24 cellular contexts compared by ENCODE assay signal in the genomic region with DNA sequence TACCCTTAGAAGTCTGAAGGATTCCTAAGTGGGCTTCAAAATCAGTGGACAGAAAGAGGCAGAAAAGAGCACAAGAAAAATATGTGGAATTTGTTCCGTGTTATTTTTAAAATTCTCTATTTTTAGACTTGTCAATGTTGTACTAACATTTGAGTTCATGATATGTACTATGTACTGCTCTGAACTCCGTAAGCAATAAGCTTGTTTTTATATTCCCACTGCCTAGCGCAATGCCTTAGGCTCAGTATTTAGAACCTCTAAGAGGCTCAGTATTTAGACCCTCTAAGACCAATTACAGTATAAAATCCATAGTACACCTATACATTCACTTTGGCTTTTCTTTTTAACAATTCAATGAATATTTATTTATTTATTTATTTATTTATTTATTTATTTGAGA.
DNase-seq lines count a peak whose midpoint lies in the region; ATAC-seq, FAIRE-seq and TF ChIP-seq lines count a peak whose summit lies in the region.
"Had no signal": no experiment of that assay in that cellular context is flagged by ENCODE, and none has a peak within 500 bp of the region (broad histone marks: within the 10 kb centered on the region; RNA-seq: fewer than 3 reads in every experiment).

No MANE protein-coding gene starts in this region.

- H3K4me2 ChIP-seq in A549: no peak overlapping the region
- H3K4me2 ChIP-seq: BLaER1 treated with 17β-estradiol and CSF1 and Interleukin-3, amounts not matched to agents 10 nM and 100 nM had no signal

- no peak for TF ChIP-seq POLR2A in A549 (IDR thresholded peaks at IDR 0.05; ENCODE audit: low read length)

- TF ChIP-seq EP300 in A549 (IDR thresholded peaks at IDR 0.05): no peak

- TF ChIP-seq CTCF in A549 (IDR thresholded peaks at IDR 0.05): no peak
- TF ChIP-seq CTCF in HEK293 (tag by site-specific recombination; IDR thresholded peaks at IDR 0.05): no peak
- TF ChIP-seq CTCF in VCaP (conservative IDR thresholded peaks at IDR 0.05): no peak
- no peak for TF ChIP-seq CTCF in dorsolateral prefrontal cortex (IDR thresholded peaks at IDR 0.05 in 54 of 56, conservative IDR thresholded peaks at IDR 0.05 in 2 of 56; ENCODE audit: low read depth in 1 of 56, partially characterized antibody in 56 of 56)

- H3K27me3 ChIP-seq in dorsolateral prefrontal cortex: no peaks in the 10 kb centered on the region
- H3K27me3 ChIP-seq: BLaER1 treated with 17β-estradiol and CSF1 and Interleukin-3, amounts not matched to agents 10 nM and 100 nM had no signal

- DNase-seq in A549 (ENCODE audit: low read depth in 1 of 2, low spot score in 1 of 2) (no peak), DMS53 (lab: John Stamatoyannopoulos, UW) (no peak), dorsolateral prefrontal cortex (no peak)
- DNase-seq: 8988T; AML-193; Caco-2; Calu3; CD4-positive, alpha-beta T cell; CD8-positive, alpha-beta T cell; DMS79; DND-41; EL; GDM1 had no signal

- H3K9me3 ChIP-seq in A549: 0 out of 3 replicates have a peak, but pooled peaks cover 2% of the 10 kb centered on the region
- H3K9me3 ChIP-seq in HEK293 (ENCODE audit: control insufficient read depth, insufficient read depth, low read depth, low read length): no peaks in the 10 kb centered on the region; the same call in 1 of the 2 replicates

- no peaks in the 10 kb centered on the region for H3K36me3 ChIP-seq in HEK293 (ENCODE audit: control insufficient read depth in 2 of 2, insufficient read depth in 1 of 2, low read length in 2 of 2)
- H3K36me3 ChIP-seq: BLaER1 treated with 17β-estradiol and CSF1 and Interleukin-3, amounts not matched to agents 10 nM and 100 nM had no signal

- intact Hi-C loops in dorsolateral prefrontal cortex (cut with DNase I): no loop called here

- no peak for FAIRE-seq in A549 (lab: Jason Lieb, UNC)
- FAIRE-seq: A204.1, D721Med, GM12878, GM12892, GM18507, GM19239 had no signal

- H3K4me3 ChIP-seq in A549 (no peak overlapping the region), HEK293 (ENCODE audit: low read depth, low read length) (no peak overlapping the region), dorsolateral prefrontal cortex (no peak overlapping the region)
- H3K4me3 ChIP-seq: BLaER1 treated with 17β-estradiol and CSF1 and Interleukin-3, amounts not matched to agents 10 nM and 100 nM; GM12878 had no signal

- no peaks in the 10 kb centered on the region for H3K4me1 ChIP-seq in A549
- no peaks in the 10 kb centered on the region for H3K4me1 ChIP-seq in HEK293 (ENCODE audit: control insufficient read depth, insufficient read depth, low read length)
- H3K4me1 ChIP-seq: BLaER1 treated with 17β-estradiol and CSF1 and Interleukin-3, amounts not matched to agents 10 nM and 100 nM; Caco-2 had no signal

- POLR2A ChIA-PET in A549 (lab: Yijun Ruan, JAX): no interaction called here
- POLR2A ChIA-PET in HEK293 (lab: Yijun Ruan, JAX): no interaction called here

- TF ChIP-seq RAD21 in A549 (conservative IDR thresholded peaks at IDR 0.05 in 1 of 2, IDR thresholded peaks at IDR 0.05 in 1 of 2): no peak

- H3K27ac ChIP-seq in A549 (no peak overlapping the region), HEK293 (ENCODE audit: extremely low read depth, low read depth, low read length) (no peak overlapping the region), VCaP (peak overlapping the region; percentile 64), dorsolateral prefrontal cortex (no peak overlapping the region)
- H3K27ac ChIP-seq: BLaER1 treated with 17β-estradiol and CSF1 and Interleukin-3, amounts not matched to agents 10 nM and 100 nM; C4-2B had no signal

- CTCF ChIA-PET in A549 (lab: Yijun Ruan, JAX) (interaction anchor here (1.4 kb wide), 1 partner anchor 11 kb away, joined by 4 read pairs; no protein-coding TSS in a partner anchor), HEK293 (lab: Yijun Ruan, JAX) (interaction anchor here (0.5 kb wide), 1 partner anchor 104 kb away, joined by 3 read pairs; no protein-coding TSS in a partner anchor)

- ATAC-seq in A549 (no peak), GM19023 (IDR thresholded peaks at IDR 0.05; ENCODE audit: unreplicated experiment) (no peak)
- ATAC-seq: CD8-positive, alpha-beta T cell; GM12878 had no signal

- WGBS in A549 (ENCODE audit: missing lambda C conversion rate): 43% methylated on average over 3 of the region's 3 CpGs

TF ChIP-seq in A549, 52 proteins besides CTCF, POLR2A, EP300 and RAD21:
- TF ChIP-seq HOXB5 (CRISPR knock-in tag; IDR thresholded peaks at IDR 0.05) (no peak), RARB (CRISPR knock-in tag; IDR thresholded peaks at IDR 0.05) (no peak), ZC3H11A (IDR thresholded peaks at IDR 0.05) (0 out of 2 replicates have a peak, but pooled peaks have one; percentile 7)

TF ChIP-seq in HEK293, 187 proteins besides CTCF, POLR2A, EP300 and RAD21:
- TF ChIP-seq ZNF426 (tag by site-specific recombination; IDR thresholded peaks at IDR 0.05) (peak; percentile 19), ZBTB7A (tag by site-specific recombination; IDR thresholded peaks at IDR 0.05; ENCODE audit: low read depth) (no peak), ZNF621 (tag by site-specific recombination; IDR thresholded peaks at IDR 0.05) (no peak), ZNF521 (tag by site-specific recombination; IDR thresholded peaks at IDR 0.05) (no peak), ZNF133 (tag by site-specific recombination; IDR thresholded peaks at IDR 0.05) (no peak), ZBTB17 (tag by site-specific recombination; IDR thresholded peaks at IDR 0.05) (no peak), HOXC10 (CRISPR knock-in tag; IDR thresholded peaks at IDR 0.05) (no peak), ZNF654 (tag by site-specific recombination; IDR thresholded peaks at IDR 0.05; ENCODE audit: low read depth) (no peak)
- TF ChIP-seq, protein P1, sequence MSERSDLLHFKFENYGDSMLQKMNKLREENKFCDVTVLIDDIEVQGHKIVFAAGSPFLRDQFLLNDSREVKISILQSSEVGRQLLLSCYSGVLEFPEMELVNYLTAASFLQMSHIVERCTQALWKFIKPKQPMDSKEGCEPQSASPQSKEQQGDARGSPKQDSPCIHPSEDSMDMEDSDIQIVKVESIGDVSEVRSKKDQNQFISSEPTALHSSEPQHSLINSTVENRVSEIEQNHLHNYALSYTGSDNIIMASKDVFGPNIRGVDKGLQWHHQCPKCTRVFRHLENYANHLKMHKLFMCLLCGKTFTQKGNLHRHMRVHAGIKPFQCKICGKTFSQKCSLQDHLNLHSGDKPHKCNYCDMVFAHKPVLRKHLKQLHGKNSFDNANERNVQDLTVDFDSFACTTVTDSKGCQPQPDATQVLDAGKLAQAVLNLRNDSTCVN (tag by site-specific recombination; optimal IDR thresholded peaks at IDR 0.05): no peak
- TF ChIP-seq, protein P2, sequence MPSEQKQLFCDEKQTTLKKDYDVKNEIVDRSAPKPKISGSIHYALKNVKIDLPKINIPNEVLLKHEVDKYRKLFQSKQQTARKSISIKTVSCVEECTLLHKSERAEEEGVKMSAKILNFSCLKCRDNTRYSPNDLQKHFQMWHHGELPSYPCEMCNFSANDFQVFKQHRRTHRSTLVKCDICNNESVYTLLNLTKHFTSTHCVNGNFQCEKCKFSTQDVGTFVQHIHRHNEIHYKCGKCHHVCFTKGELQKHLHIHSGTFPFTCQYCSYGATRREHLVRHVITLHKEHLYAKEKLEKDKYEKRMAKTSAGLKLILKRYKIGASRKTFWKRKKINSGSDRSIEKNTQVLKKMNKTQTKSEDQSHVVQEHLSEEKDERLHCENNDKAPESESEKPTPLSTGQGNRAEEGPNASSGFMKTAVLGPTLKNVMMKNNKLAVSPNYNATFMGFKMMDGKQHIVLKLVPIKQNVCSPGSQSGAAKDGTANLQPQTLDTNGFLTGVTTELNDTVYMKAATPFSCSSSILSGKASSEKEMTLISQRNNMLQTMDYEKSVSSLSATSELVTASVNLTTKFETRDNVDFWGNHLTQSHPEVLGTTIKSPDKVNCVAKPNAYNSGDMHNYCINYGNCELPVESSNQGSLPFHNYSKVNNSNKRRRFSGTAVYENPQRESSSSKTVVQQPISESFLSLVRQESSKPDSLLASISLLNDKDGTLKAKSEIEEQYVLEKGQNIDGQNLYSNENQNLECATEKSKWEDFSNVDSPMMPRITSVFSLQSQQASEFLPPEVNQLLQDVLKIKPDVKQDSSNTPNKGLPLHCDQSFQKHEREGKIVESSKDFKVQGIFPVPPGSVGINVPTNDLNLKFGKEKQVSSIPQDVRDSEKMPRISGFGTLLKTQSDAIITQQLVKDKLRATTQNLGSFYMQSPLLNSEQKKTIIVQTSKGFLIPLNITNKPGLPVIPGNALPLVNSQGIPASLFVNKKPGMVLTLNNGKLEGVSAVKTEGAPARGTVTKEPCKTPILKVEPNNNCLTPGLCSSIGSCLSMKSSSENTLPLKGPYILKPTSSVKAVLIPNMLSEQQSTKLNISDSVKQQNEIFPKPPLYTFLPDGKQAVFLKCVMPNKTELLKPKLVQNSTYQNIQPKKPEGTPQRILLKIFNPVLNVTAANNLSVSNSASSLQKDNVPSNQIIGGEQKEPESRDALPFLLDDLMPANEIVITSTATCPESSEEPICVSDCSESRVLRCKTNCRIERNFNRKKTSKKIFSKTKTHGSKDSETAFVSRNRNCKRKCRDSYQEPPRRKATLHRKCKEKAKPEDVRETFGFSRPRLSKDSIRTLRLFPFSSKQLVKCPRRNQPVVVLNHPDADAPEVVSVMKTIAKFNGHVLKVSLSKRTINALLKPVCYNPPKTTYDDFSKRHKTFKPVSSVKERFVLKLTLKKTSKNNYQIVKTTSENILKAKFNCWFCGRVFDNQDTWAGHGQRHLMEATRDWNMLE (tag by site-specific recombination; conservative IDR thresholded peaks at IDR 0.05; ENCODE audit: low read depth): 0 out of 2 replicates have a peak, but pooled peaks have one; percentile 27
- TF ChIP-seq, protein P3, sequence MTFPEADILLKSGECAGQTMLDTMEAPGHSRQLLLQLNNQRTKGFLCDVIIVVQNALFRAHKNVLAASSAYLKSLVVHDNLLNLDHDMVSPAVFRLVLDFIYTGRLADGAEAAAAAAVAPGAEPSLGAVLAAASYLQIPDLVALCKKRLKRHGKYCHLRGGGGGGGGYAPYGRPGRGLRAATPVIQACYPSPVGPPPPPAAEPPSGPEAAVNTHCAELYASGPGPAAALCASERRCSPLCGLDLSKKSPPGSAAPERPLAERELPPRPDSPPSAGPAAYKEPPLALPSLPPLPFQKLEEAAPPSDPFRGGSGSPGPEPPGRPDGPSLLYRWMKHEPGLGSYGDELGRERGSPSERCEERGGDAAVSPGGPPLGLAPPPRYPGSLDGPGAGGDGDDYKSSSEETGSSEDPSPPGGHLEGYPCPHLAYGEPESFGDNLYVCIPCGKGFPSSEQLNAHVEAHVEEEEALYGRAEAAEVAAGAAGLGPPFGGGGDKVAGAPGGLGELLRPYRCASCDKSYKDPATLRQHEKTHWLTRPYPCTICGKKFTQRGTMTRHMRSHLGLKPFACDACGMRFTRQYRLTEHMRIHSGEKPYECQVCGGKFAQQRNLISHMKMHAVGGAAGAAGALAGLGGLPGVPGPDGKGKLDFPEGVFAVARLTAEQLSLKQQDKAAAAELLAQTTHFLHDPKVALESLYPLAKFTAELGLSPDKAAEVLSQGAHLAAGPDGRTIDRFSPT (tag by site-specific recombination; IDR thresholded peaks at IDR 0.05): no peak
